In genomic region chr18:43917487-43917886, GRCh38 we compare ENCODE assay signal across 1 cellular context.
TF ChIP-seq lines count a peak whose summit lies in the region.

No MANE protein-coding gene starts in this region.

TF ChIP-seq in HepG2, 621 proteins besides CTCF, POLR2A, EP300 and RAD21 (continued from another document):
- no peak for TF ChIP-seq KIAA2018 (CRISPR knock-in tag; IDR thresholded peaks at IDR 0.05; ENCODE audit: borderline replicate concordance)
- peak; percentile 97 for TF ChIP-seq ATF7 (IDR thresholded peaks at IDR 0.05)
- no peak for TF ChIP-seq ATF7 (CRISPR knock-in tag; IDR thresholded peaks at IDR 0.05)
- TF ChIP-seq ZBTB46 (CRISPR knock-in tag; IDR thresholded peaks at IDR 0.05; ENCODE audit: borderline replicate concordance), result no peak
- TF ChIP-seq ZC3H4 (CRISPR knock-in tag; IDR thresholded peaks at IDR 0.05; ENCODE audit: borderline replicate concordance), result no peak
- TF ChIP-seq MAX (IDR thresholded peaks at IDR 0.05), result no peak
- no peak for TF ChIP-seq STAT6 (CRISPR knock-in tag; IDR thresholded peaks at IDR 0.05; ENCODE audit: borderline replicate concordance)
- no peak for TF ChIP-seq MEIS1 (CRISPR knock-in tag; IDR thresholded peaks at IDR 0.05; ENCODE audit: borderline replicate concordance)
- TF ChIP-seq ZNF616 (CRISPR knock-in tag; IDR thresholded peaks at IDR 0.05; ENCODE audit: low read depth), result no peak
- no peak for TF ChIP-seq SPEN (CRISPR knock-in tag; IDR thresholded peaks at IDR 0.05; ENCODE audit: low read depth)
- no peak for TF ChIP-seq NBN (conservative IDR thresholded peaks at IDR 0.05)
- TF ChIP-seq TCF7L2 (IDR thresholded peaks at IDR 0.05; ENCODE audit: low read depth, low read length), result no peak
- no peak for TF ChIP-seq SOX13 (IDR thresholded peaks at IDR 0.05)
- TF ChIP-seq SOX13 (CRISPR knock-in tag; conservative IDR thresholded peaks at IDR 0.05 in 1 of 2, IDR thresholded peaks at IDR 0.05 in 1 of 2), result no peak
